Comparison of ENCODE assay signal across 29 cellular contexts in genomic region chr22:39511226-39511625, GRCh38. TPM values are rescaled to one million over a fixed set of nuclear protein-coding genes. Genes with fewer than 3 reads are reported as not detected.
"Had no signal": no experiment of that assay in that cellular context is flagged by ENCODE, and none has a peak within 500 bp of the region (broad histone marks: within the 10 kb centered on the region; RNA-seq: fewer than 3 reads in every experiment).

No MANE protein-coding gene starts in this region.

- H3K4me3 Mint-ChIP-seq: activated CD4-positive, alpha-beta memory T cell treated with anti-CD3 and anti-CD28 coated beads for 36 hours; activated CD4-positive, alpha-beta T cell treated with anti-CD3 and anti-CD28 coated beads for 36 hours; activated CD4-positive, alpha-beta T cell treated with anti-CD3 and anti-CD28 coated beads, Interleukin-2, amount 10 ng/mL, durations not matched to agents 24 days and 14 days; activated CD8-positive, alpha-beta memory T cell treated with anti-CD3 and anti-CD28 coated beads, Interleukin-2, amount 10 ng/mL, durations not matched to agents 7 days and 5 days; activated CD8-positive, alpha-beta T cell treated with anti-CD3 and anti-CD28 coated beads, Interleukin-2, amount 10 ng/mL, durations not matched to agents 7 days and 5 days; activated naive CD4-positive, alpha-beta T cell treated with anti-CD3 and anti-CD28 coated beads for 36 hours; activated naive CD4-positive, alpha-beta T cell treated with anti-CD3 and anti-CD28 coated beads, Interleukin-2, amount 50 U/mL, for 24 hours; activated naive CD8-positive, alpha-beta T cell treated with anti-CD3 and anti-CD28 coated beads for 36 hours; activated naive CD8-positive, alpha-beta T cell treated with anti-CD3 and anti-CD28 coated beads, Interleukin-2, amount 50 U/mL, for 24 hours; endodermal cell had no signal

- H3K27ac Mint-ChIP-seq: activated CD4-positive, alpha-beta memory T cell treated with anti-CD3 and anti-CD28 coated beads for 36 hours; activated CD4-positive, alpha-beta T cell treated with anti-CD3 and anti-CD28 coated beads for 36 hours; activated CD4-positive, alpha-beta T cell treated with anti-CD3 and anti-CD28 coated beads, Interleukin-2, amount 10 ng/mL, durations not matched to agents 24 days and 14 days; activated CD8-positive, alpha-beta memory T cell treated with anti-CD3 and anti-CD28 coated beads, Interleukin-2, amount 10 ng/mL, durations not matched to agents 7 days and 5 days; activated naive CD4-positive, alpha-beta T cell treated with anti-CD3 and anti-CD28 coated beads for 36 hours; activated naive CD4-positive, alpha-beta T cell treated with anti-CD3 and anti-CD28 coated beads, Interleukin-2, amount 50 U/mL, for 24 hours; activated naive CD8-positive, alpha-beta T cell treated with anti-CD3 and anti-CD28 coated beads for 36 hours; activated naive CD8-positive, alpha-beta T cell treated with anti-CD3 and anti-CD28 coated beads, Interleukin-2, amount 50 U/mL, for 24 hours; activated T-helper 2 cell treated with anti-CD3 and anti-CD28 coated beads, Interferon-gamma antibody, Interleukin-2, Interleukin-4, amounts not matched to agents 10 μg/mL and 5 μg/mL and 100 μg/mL, durations not matched to agents 14 hours and 24 hours and 36 hours; endodermal cell had no signal

- H3K27me3 Mint-ChIP-seq: activated CD4-positive, alpha-beta memory T cell treated with anti-CD3 and anti-CD28 coated beads for 36 hours; activated CD4-positive, alpha-beta T cell treated with anti-CD3 and anti-CD28 coated beads for 36 hours; activated CD4-positive, alpha-beta T cell treated with anti-CD3 and anti-CD28 coated beads, Interleukin-2, amount 10 ng/mL, durations not matched to agents 24 days and 14 days; activated CD8-positive, alpha-beta memory T cell treated with anti-CD3 and anti-CD28 coated beads, Interleukin-2, amount 10 ng/mL, durations not matched to agents 7 days and 5 days; activated naive CD4-positive, alpha-beta T cell treated with anti-CD3 and anti-CD28 coated beads, Interleukin-2, amount 50 U/mL, for 24 hours; activated naive CD8-positive, alpha-beta T cell treated with anti-CD3 and anti-CD28 coated beads for 36 hours; activated naive CD8-positive, alpha-beta T cell treated with anti-CD3 and anti-CD28 coated beads, Interleukin-2, amount 50 U/mL, for 24 hours had no signal

- H3K27ac ChIP-seq: adrenal gland, body of pancreas, colonic mucosa had no signal

- H3K9me3 Mint-ChIP-seq: activated CD4-positive, alpha-beta memory T cell treated with anti-CD3 and anti-CD28 coated beads for 36 hours; activated CD4-positive, alpha-beta T cell treated with anti-CD3 and anti-CD28 coated beads, Interleukin-2, amount 10 ng/mL, durations not matched to agents 24 days and 14 days; activated naive CD4-positive, alpha-beta T cell treated with anti-CD3 and anti-CD28 coated beads for 36 hours; activated naive CD4-positive, alpha-beta T cell treated with anti-CD3 and anti-CD28 coated beads, Interleukin-2, amount 50 U/mL, for 24 hours; activated naive CD8-positive, alpha-beta T cell treated with anti-CD3 and anti-CD28 coated beads for 36 hours; activated naive CD8-positive, alpha-beta T cell treated with anti-CD3 and anti-CD28 coated beads, Interleukin-2, amount 50 U/mL, for 24 hours; activated T-helper 2 cell treated with anti-CD3 and anti-CD28 coated beads, Interferon-gamma antibody, Interleukin-2, Interleukin-4, amounts not matched to agents 10 μg/mL and 5 μg/mL and 100 μg/mL, durations not matched to agents 14 hours and 24 hours and 36 hours; endodermal cell had no signal

- H3K4me1 ChIP-seq: adrenal gland, body of pancreas, colonic mucosa had no signal

- H3K9me3 ChIP-seq: adrenal gland, body of pancreas, colonic mucosa had no signal

- DNase-seq: activated CD4-positive, alpha-beta memory T cell treated with anti-CD3 and anti-CD28 coated beads for 36 hours; activated CD4-positive, alpha-beta T cell treated with anti-CD3 and anti-CD28 coated beads for 36 hours; activated CD4-positive, alpha-beta T cell treated with anti-CD3 and anti-CD28 coated beads, Interleukin-2, amount 10 ng/mL, durations not matched to agents 24 days and 14 days; activated CD4-positive, CD25-positive, alpha-beta regulatory T cell; activated CD4-positive, CD25-positive, alpha-beta regulatory T cell treated with anti-CD3 and anti-CD28 coated beads, Interleukin-2, amount 50 U/mL, for 72 hours; activated CD8-positive, alpha-beta memory T cell treated with anti-CD3 and anti-CD28 coated beads, Interleukin-2, amount 10 ng/mL, durations not matched to agents 7 days and 5 days; activated CD8-positive, alpha-beta memory T cell treated with anti-CD3 and anti-CD28 coated beads, Interleukin-2, amount 50 U/mL, for 4 hours; activated CD8-positive, alpha-beta T cell treated with anti-CD3 and anti-CD28 coated beads, Interleukin-2, amount 10 ng/mL, durations not matched to agents 7 days and 5 days; activated effector memory CD4-positive, alpha-beta T cell treated with anti-CD3 and anti-CD28 coated beads, Interleukin-2, amount 50 U/mL, for 16 hours; activated naive CD4-positive, alpha-beta T cell treated with anti-CD3 and anti-CD28 coated beads for 36 hours; activated naive CD8-positive, alpha-beta T cell treated with anti-CD3 and anti-CD28 coated beads for 36 hours; activated naive CD8-positive, alpha-beta T cell treated with anti-CD3 and anti-CD28 coated beads, Interleukin-2, amount 50 U/mL, for 24 hours; activated T-cell treated with anti-CD3 and anti-CD28 coated beads, Interleukin-2, amount 50 U/mL, for 1 hour; amygdala; body of pancreas; central memory CD4-positive, alpha-beta T cell; cerebellar nuclear complex; colonic mucosa; effector memory CD4-positive, alpha-beta T cell; endodermal cell; foreskin fibroblast; T-helper 1 cell; T-helper 2 cell had no signal

- H3K27me3 ChIP-seq: adrenal gland, body of pancreas, colonic mucosa had no signal

- FAIRE-seq: frontal cortex had no signal

- H3K4me3 ChIP-seq: adrenal gland, body of pancreas, colonic mucosa had no signal

- H3K4me1 Mint-ChIP-seq: endodermal cell had no signal

RNA-seq across cellular contexts. Expression of gene MGAT3, which starts 54.4 kb away (rescaled TPM):
- total RNA-seq: dermis microvascular lymphatic vessel endothelial cell had no signal

RNA-seq across cellular contexts. Expression of gene CACNA1I, which starts 59.3 kb away (rescaled TPM):
- total RNA-seq: dermis microvascular lymphatic vessel endothelial cell had no signal
- polyA plus RNA-seq: aorta had no signal
